Comparison of ENCODE assay signal across 1 cellular context in genomic region chr12:52392465-52393007, GRCh38.
TF ChIP-seq lines count a peak whose summit lies in the region.

No MANE protein-coding gene starts in this region.

TF ChIP-seq in K562, 482 proteins besides CTCF, POLR2A, EP300 and RAD21:
- TF ChIP-seq MAFK (IDR thresholded peaks at IDR 0.05; ENCODE audit: low read length) (peak; percentile 16; the same call in 1 of the 2 replicates), MAFF (IDR thresholded peaks at IDR 0.05; ENCODE audit: low read length) (0 out of 2 replicates have a peak, but pooled peaks have one; percentile 10), TRIM28 (IDR thresholded peaks at IDR 0.05) (no peak), MAFG (tag; conservative IDR thresholded peaks at IDR 0.05) (peak; percentile 50), ZNF316 (IDR thresholded peaks at IDR 0.05) (peak; percentile 58; the same call in 1 of the 2 replicates), ZNF121 (CRISPR knock-in tag; conservative IDR thresholded peaks at IDR 0.05) (no peak), C11orf30 (IDR thresholded peaks at IDR 0.05; ENCODE audit: low read depth) (peak; percentile 56; the same call in 1 of the 2 replicates), ZNF609 (CRISPR knock-in tag; IDR thresholded peaks at IDR 0.05; ENCODE audit: borderline replicate concordance) (no peak), NFE2 (IDR thresholded peaks at IDR 0.05; ENCODE audit: low read depth) (peak; percentile 52)
